Comparison of ENCODE assay signal across 20 cellular contexts in the genomic region with DNA sequence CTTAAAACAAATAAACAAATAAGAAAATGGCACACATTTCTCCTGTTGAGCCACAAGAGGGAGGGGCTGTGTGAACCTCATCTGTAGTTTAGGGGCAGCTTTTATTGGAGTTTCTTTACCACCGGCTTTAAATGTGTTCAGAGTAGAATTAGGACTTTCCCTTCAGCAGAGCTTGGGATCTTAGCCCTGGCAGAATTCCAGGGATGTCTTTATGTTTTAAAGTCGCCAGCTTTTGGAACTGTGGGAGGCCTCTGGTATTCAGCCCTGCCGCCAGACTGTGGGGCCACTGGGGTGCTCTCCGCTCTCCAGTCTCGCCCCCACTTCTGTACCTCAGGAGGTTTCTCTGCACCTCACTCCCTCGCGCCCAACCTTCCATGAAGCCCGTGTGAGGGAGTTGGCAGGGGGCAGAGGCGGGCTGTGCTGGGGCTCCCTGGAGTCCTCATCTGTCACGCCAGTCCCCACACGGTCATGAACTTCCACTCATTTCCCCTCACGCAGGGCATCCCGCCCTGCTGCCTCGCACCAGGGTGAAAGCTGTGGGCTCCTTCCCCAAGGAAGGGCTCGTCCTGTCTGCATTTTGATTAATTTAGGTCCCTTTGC. TPM values are rescaled to one million over a fixed set of nuclear protein-coding genes. Genes with fewer than 3 reads are reported as not detected.
"Had no signal": no experiment of that assay in that cellular context is flagged by ENCODE, and none has a peak within 500 bp of the region (broad histone marks: within the 10 kb centered on the region; RNA-seq: fewer than 3 reads in every experiment).

No MANE protein-coding gene starts in this region.

- H3K27ac Mint-ChIP-seq: activated CD4-positive, alpha-beta memory T cell treated with anti-CD3 and anti-CD28 coated beads, Interleukin-2, amount 10 ng/mL, durations not matched to agents 7 days and 5 days; activated CD4-positive, alpha-beta T cell treated with anti-CD3 and anti-CD28 coated beads for 36 hours; activated T-helper 1 cell treated with anti-CD3 and anti-CD28 coated beads, Interleukin-12 subunit alpha, Interleukin-12 subunit beta, Interleukin-2, Interleukin-4 antibody, amounts not matched to agents 30 ng/mL and 10 ng/mL and 1 ng/mL, durations not matched to agents 14 hours and 24 hours and 36 hours; T-cell had no signal

- H3K9me3 ChIP-seq: body of pancreas, esophagus squamous epithelium, heart left ventricle, suprapubic skin had no signal

- H3K4me3 Mint-ChIP-seq: activated CD4-positive, alpha-beta memory T cell treated with anti-CD3 and anti-CD28 coated beads, Interleukin-2, amount 10 ng/mL, durations not matched to agents 7 days and 5 days; activated CD4-positive, alpha-beta T cell treated with anti-CD3 and anti-CD28 coated beads for 36 hours; activated T-helper 1 cell treated with anti-CD3 and anti-CD28 coated beads, Interleukin-12 subunit alpha, Interleukin-12 subunit beta, Interleukin-2, Interleukin-4 antibody, amounts not matched to agents 30 ng/mL and 10 ng/mL and 1 ng/mL, durations not matched to agents 14 hours and 24 hours and 36 hours; T-cell had no signal

- H3K27ac ChIP-seq: body of pancreas, esophagus squamous epithelium, foreskin keratinocyte, heart left ventricle, suprapubic skin, VCaP had no signal

- H3K4me1 Mint-ChIP-seq: activated CD4-positive, alpha-beta memory T cell treated with anti-CD3 and anti-CD28 coated beads, Interleukin-2, amount 10 ng/mL, durations not matched to agents 7 days and 5 days; activated CD4-positive, alpha-beta T cell treated with anti-CD3 and anti-CD28 coated beads for 36 hours had no signal

- H3K27me3 ChIP-seq: body of pancreas, esophagus squamous epithelium, foreskin keratinocyte, heart left ventricle, suprapubic skin had no signal

- H3K9me3 Mint-ChIP-seq: activated CD4-positive, alpha-beta memory T cell treated with anti-CD3 and anti-CD28 coated beads, Interleukin-2, amount 10 ng/mL, durations not matched to agents 7 days and 5 days; activated T-helper 1 cell treated with anti-CD3 and anti-CD28 coated beads, Interleukin-12 subunit alpha, Interleukin-12 subunit beta, Interleukin-2, Interleukin-4 antibody, amounts not matched to agents 30 ng/mL and 10 ng/mL and 1 ng/mL, durations not matched to agents 14 hours and 24 hours and 36 hours; T-cell had no signal

- DNase-seq: activated CD4-positive, alpha-beta memory T cell treated with anti-CD3 and anti-CD28 coated beads, Interleukin-2, amount 10 ng/mL, durations not matched to agents 7 days and 5 days; activated CD4-positive, alpha-beta T cell treated with anti-CD3 and anti-CD28 coated beads for 36 hours; activated CD8-positive, alpha-beta memory T cell treated with anti-CD3 and anti-CD28 coated beads, Interleukin-2, amount 50 U/mL, for 4 hours; activated naive CD4-positive, alpha-beta T cell; cerebellar nuclear complex; esophagus squamous epithelium; foreskin keratinocyte; stimulated activated CD4-positive, alpha-beta T cell treated with anti-CD3 and anti-CD28 coated beads, Interleukin-4, amount 100 ng/mL, for 1 hour; stimulated activated CD8-positive, alpha-beta memory T cell treated with anti-CD3 and anti-CD28 coated beads, Interleukin-4, amount 100 ng/mL, for 48 hours; stimulated activated naive CD8-positive, alpha-beta T cell treated with anti-CD3 and anti-CD28 coated beads, Interleukin-15, Interleukin-2, amounts not matched to agents 100 U/mL and 50 U/mL, for 24 hours; T1000 had no signal

- ATAC-seq: activated CD4-positive, alpha-beta T cell treated with anti-CD3 and anti-CD28 coated beads for 36 hours; body of pancreas; foreskin keratinocyte; heart left ventricle; stimulated activated naive CD8-positive, alpha-beta T cell treated with anti-CD3 and anti-CD28 coated beads, Interleukin-15, Interleukin-2, amounts not matched to agents 100 U/mL and 50 U/mL, for 24 hours; T-cell had no signal

- H3K4me1 ChIP-seq: foreskin keratinocyte had no signal

- H3K4me3 ChIP-seq: body of pancreas, esophagus squamous epithelium, heart left ventricle, suprapubic skin had no signal

- H3K27me3 Mint-ChIP-seq: activated CD4-positive, alpha-beta memory T cell treated with anti-CD3 and anti-CD28 coated beads, Interleukin-2, amount 10 ng/mL, durations not matched to agents 7 days and 5 days; activated CD4-positive, alpha-beta T cell treated with anti-CD3 and anti-CD28 coated beads for 36 hours; T-cell had no signal

- FAIRE-seq: endometrium, urothelium cell line had no signal

RNA-seq across cellular contexts. Expression of a gene that starts 31.5 kb away (rescaled TPM):
- total RNA-seq: activated CD4-positive, alpha-beta memory T cell treated with anti-CD3 and anti-CD28 coated beads, Interleukin-2, amount 10 ng/mL, durations not matched to agents 7 days and 5 days; activated CD4-positive, alpha-beta T cell treated with anti-CD3 and anti-CD28 coated beads for 36 hours; activated T-helper 1 cell treated with anti-CD3 and anti-CD28 coated beads, Interleukin-12 subunit alpha, Interleukin-12 subunit beta, Interleukin-2, Interleukin-4 antibody, amounts not matched to agents 30 ng/mL and 10 ng/mL and 1 ng/mL, durations not matched to agents 14 hours and 24 hours and 36 hours had no signal

RNA-seq across cellular contexts. Expression of a gene that starts 46.9 kb away (rescaled TPM):
- total RNA-seq: activated CD4-positive, alpha-beta memory T cell treated with anti-CD3 and anti-CD28 coated beads, Interleukin-2, amount 10 ng/mL, durations not matched to agents 7 days and 5 days; activated CD4-positive, alpha-beta T cell treated with anti-CD3 and anti-CD28 coated beads for 36 hours; activated T-helper 1 cell treated with anti-CD3 and anti-CD28 coated beads, Interleukin-12 subunit alpha, Interleukin-12 subunit beta, Interleukin-2, Interleukin-4 antibody, amounts not matched to agents 30 ng/mL and 10 ng/mL and 1 ng/mL, durations not matched to agents 14 hours and 24 hours and 36 hours; body of pancreas; dermis microvascular lymphatic vessel endothelial cell; esophagus squamous epithelium; foreskin keratinocyte; T-cell had no signal
- polyA plus RNA-seq: foreskin keratinocyte had no signal
